ENCODE assay signal across 8 cellular contexts in the genomic region with DNA sequence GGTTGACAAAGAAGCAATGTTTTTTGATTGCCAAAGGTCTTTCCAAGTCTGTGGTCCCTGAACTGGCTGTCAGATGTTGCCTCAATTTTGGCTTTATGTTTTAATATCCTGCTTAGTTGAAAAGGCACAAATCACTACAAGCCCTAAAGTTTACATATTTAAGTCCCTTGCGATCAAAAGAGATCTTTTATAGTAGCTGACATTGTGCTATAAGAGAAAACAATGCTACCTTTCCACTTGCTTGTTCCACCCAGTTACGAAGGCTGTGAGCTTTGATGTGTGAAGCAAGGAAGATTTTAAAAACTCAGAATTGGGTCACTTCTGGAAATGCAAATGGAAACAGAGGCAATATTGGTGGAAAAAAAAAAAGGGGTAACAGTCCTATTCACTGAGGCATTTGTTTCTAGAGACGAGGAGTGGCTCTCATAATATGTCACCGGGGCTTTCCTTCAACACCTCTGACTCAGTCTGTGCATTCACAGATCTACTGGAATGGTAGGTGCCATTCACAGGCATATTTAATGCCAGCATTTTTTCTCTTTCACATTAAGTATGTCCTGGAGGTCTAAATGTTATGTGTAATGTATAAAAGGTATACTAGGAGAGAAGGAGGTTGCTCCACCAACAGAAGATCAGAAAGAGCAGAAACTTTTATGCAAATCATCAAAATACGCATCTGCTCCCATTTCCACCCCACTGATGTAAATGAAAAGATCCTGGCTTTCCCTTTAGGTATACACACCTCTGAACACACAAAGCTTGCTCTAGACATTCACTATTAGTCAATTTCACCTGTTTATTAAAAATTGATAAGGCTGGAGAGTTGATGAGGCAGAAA.
DNase-seq lines count a peak whose midpoint lies in the region; ATAC-seq and TF ChIP-seq lines count a peak whose summit lies in the region.

No MANE protein-coding gene starts in this region.

- H3K27ac ChIP-seq in epithelial cell of prostate, result peak overlapping the region; percentile 15

- DNase-seq in epithelial cell of prostate (ENCODE audit: low read depth, low spot score) (no peak), COLO668 (lab: John Stamatoyannopoulos, UW; ENCODE audit: unreplicated experiment) (no peak), EL (no peak), DMS 273 treated with DMSO at 0.1 percent for 48 hours (lab: John Stamatoyannopoulos, UW) (no peak), HPDE6-E6E7 (ENCODE audit: extremely low spot score) (no peak)

- no peak for TF ChIP-seq POLR2A in GM18505 (IDR thresholded peaks at IDR 0.05; ENCODE audit: borderline replicate concordance, extremely low read depth, insufficient read depth, insufficient read length)

- ATAC-seq in GM18505 (IDR thresholded peaks at IDR 0.05; ENCODE audit: unreplicated experiment) (peak; percentile 88), GM19468 (IDR thresholded peaks at IDR 0.05; ENCODE audit: extremely low read depth, unreplicated experiment) (peak; percentile 57), HG03196 (IDR thresholded peaks at IDR 0.05; ENCODE audit: unreplicated experiment) (peak; percentile 77)
